In the genomic region with DNA sequence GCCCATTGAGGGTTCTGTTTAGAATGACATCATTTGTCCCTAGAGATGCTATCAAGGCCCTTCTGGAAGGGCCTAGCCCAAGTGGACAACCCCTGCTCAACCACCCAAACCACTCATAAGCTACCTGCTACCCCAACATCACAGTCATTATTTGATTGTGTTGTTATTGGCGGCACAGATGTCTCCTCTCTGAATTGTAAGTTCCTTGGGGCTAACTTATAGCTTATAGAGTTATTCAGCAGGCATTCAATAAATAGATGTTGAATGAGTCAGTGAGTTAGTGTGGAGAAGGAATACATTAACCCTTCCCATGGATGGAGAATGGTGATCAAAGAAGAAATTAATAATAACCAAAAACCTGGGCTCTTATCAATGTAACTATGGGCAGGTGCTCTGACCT, we compare ENCODE assay signal across 16 cellular contexts.
"Had no signal": no experiment of that assay in that cellular context is flagged by ENCODE, and none has a peak within 500 bp of the region (broad histone marks: within the 10 kb centered on the region; RNA-seq: fewer than 3 reads in every experiment).

No MANE protein-coding gene starts in this region.

- H3K4me3 ChIP-seq: gastroesophageal sphincter had no signal

- H3K36me3 ChIP-seq: gastroesophageal sphincter, neutrophil had no signal

- DNase-seq: activated CD4-positive, alpha-beta memory T cell treated with anti-CD3 and anti-CD28 coated beads, Interleukin-2, amount 10 ng/mL, durations not matched to agents 7 days and 5 days; activated CD4-positive, alpha-beta T cell treated with anti-CD3 and anti-CD28 coated beads for 48 hours; activated CD8-positive, alpha-beta memory T cell treated with anti-CD3 and anti-CD28 coated beads, Interleukin-2, amount 10 ng/mL, durations not matched to agents 7 days and 5 days; activated naive CD4-positive, alpha-beta T cell treated with Interleukin-2 at 50 U/mL for 16 hours; activated naive CD8-positive, alpha-beta T cell treated with anti-CD3 and anti-CD28 coated beads, Interleukin-2, amount 10 ng/mL, durations not matched to agents 7 days and 5 days; cortex of kidney; immature natural killer cell; left cardiac atrium; stimulated activated CD4-positive, alpha-beta T cell treated with anti-CD3 and anti-CD28 coated beads, Interleukin-12 subunit alpha, Interleukin-12 subunit beta, amount 100 ng/mL, for 4 hours; stimulated activated CD4-positive, alpha-beta T cell treated with anti-CD3 and anti-CD28 coated beads, Interleukin-1b, Interleukin-23, amount 100 ng/mL, for 48 hours; stimulated activated CD8-positive, alpha-beta memory T cell treated with anti-CD3 and anti-CD28 coated beads, Interleukin-4, amount 100 ng/mL, for 48 hours; stimulated activated naive CD4-positive, alpha-beta T cell had no signal

- H3K9me3 ChIP-seq: gastroesophageal sphincter, neutrophil had no signal

- H3K27ac ChIP-seq: gastroesophageal sphincter, neutrophil had no signal

- ATAC-seq: activated CD8-positive, alpha-beta memory T cell treated with anti-CD3 and anti-CD28 coated beads, Interleukin-2, amount 10 ng/mL, durations not matched to agents 7 days and 5 days; esophagus mucosa; gastroesophageal sphincter; left cardiac atrium; natural killer cell treated with Interleukin-12 subunit alpha and Interleukin-12 subunit beta and Interleukin-15 and Interleukin-18, amount 100 ng/mL, for 72 hours had no signal
